In genomic region chr5:73378070-73378469, GRCh38 we compare ENCODE assay signal across 20 cellular contexts.
A peak's percentile ranks its signal among the peaks of the same experiment; 100 is the strongest.
DNase-seq lines count a peak whose midpoint lies in the region; ATAC-seq, FAIRE-seq and TF ChIP-seq lines count a peak whose summit lies in the region.
"Had no signal": no experiment of that assay in that cellular context is flagged by ENCODE, and none has a peak within 500 bp of the region (broad histone marks: within the 10 kb centered on the region; RNA-seq: fewer than 3 reads in every experiment).

No MANE protein-coding gene starts in this region.

- H3K36me3 ChIP-seq in keratinocyte (ENCODE audit: control insufficient read depth in 2 of 2, extremely low read depth in 1 of 2, insufficient read depth in 2 of 2, low read length in 2 of 2) (no peaks in the 10 kb centered on the region), ascending aorta (no peaks in the 10 kb centered on the region), tibial artery (no peaks in the 10 kb centered on the region)
- H3K36me3 ChIP-seq: gastrocnemius medialis, neutrophil, transverse colon had no signal

- TF ChIP-seq CTCF in keratinocyte (optimal IDR thresholded peaks at IDR 0.05 in 1 of 3, IDR thresholded peaks at IDR 0.05 in 1 of 3, conservative IDR thresholded peaks at IDR 0.05 in 1 of 3; ENCODE audit: extremely low read depth in 1 of 3, insufficient read depth in 2 of 3, low read length in 3 of 3) (no peak), ascending aorta (IDR thresholded peaks at IDR 0.05) (no peak), tibial artery (IDR thresholded peaks at IDR 0.05) (no peak)

- H3K4me1 ChIP-seq in keratinocyte (ENCODE audit: control insufficient read depth, extremely low read depth, insufficient read depth, low read length) (peaks cover 34% of the 10 kb centered on the region), ascending aorta (no peaks in the 10 kb centered on the region), tibial artery (peaks cover 0 to 11% (median 9%) of the 10 kb centered on the region in 4 donors)

- H3K27me3 ChIP-seq in keratinocyte (ENCODE audit: control insufficient read depth, extremely low read depth, insufficient read depth, low read length): peaks cover 11% of the 10 kb centered on the region
- H3K27me3 ChIP-seq in ascending aorta: no peaks in the 10 kb centered on the region
- H3K27me3 ChIP-seq in tibial artery: peaks cover 0 to 36% of the 10 kb centered on the region in 2 donors

- no peaks in the 10 kb centered on the region for H3K9me3 ChIP-seq in keratinocyte (ENCODE audit: control insufficient read depth, low read depth, low read length)
- H3K9me3 ChIP-seq in ascending aorta: no peaks in the 10 kb centered on the region
- H3K9me3 ChIP-seq in tibial artery: peaks cover 0 to 22% (median 0%) of the 10 kb centered on the region in 3 donors
- H3K9me3 ChIP-seq: gastrocnemius medialis, neutrophil, transverse colon had no signal

- peak overlapping the region; percentile 35 for H2AFZ ChIP-seq in keratinocyte (ENCODE audit: control insufficient read depth, low read length)

- H3K9me1 ChIP-seq in keratinocyte (ENCODE audit: control insufficient read depth, extremely low read depth, insufficient read depth, low read length): no peaks in the 10 kb centered on the region

- peak; percentile 14 for DNase-seq in A172 (ENCODE audit: low spot score)
- peak; percentile 72 for DNase-seq in H4 (ENCODE audit: low spot score)
- peak; percentile 72 for DNase-seq in NCI-H69 (lab: John Stamatoyannopoulos, UW)
- no peak for DNase-seq in keratinocyte (ENCODE audit: low read depth, low spot score)
- DNase-seq in ascending aorta (ENCODE audit: low spot score in 2 of 2): no peak
- DNase-seq in AG08395 (ENCODE audit: low spot score): no peak
- DNase-seq in tibial artery: no peak
- DNase-seq: activated B cell treated with CpG ODN at 0.5 μM for 24 hours; body of pancreas; CD8-positive, alpha-beta memory T cell; gastrocnemius medialis; KG1; NCI-H1105; NCI-H446; SIG-M5; stimulated activated naive CD4-positive, alpha-beta T cell; T-helper 2 cell; transverse colon had no signal

- H4K20me1 ChIP-seq in keratinocyte (ENCODE audit: control insufficient read depth, extremely low read depth, insufficient read depth, low read length): no peaks in the 10 kb centered on the region

- peak; percentile 9 for FAIRE-seq in keratinocyte (lab: Jason Lieb, UNC)

- no peak overlapping the region for H3K4me3 ChIP-seq in keratinocyte (ENCODE audit: control insufficient read depth in 2 of 3, extremely low read depth in 1 of 3, insufficient read depth in 2 of 3, low read depth in 1 of 3, low read length in 3 of 3)
- H3K4me3 ChIP-seq in ascending aorta: no peak overlapping the region
- no peak overlapping the region for H3K4me3 ChIP-seq in tibial artery
- H3K4me3 ChIP-seq: body of pancreas, gastrocnemius medialis, transverse colon had no signal

- dilution Hi-C loops in keratinocyte (cut with MboI; ENCODE audit: extremely low pct_ligation_motif_present, low sequenced_read_pairs): no loop called here

- H3K79me2 ChIP-seq in keratinocyte (ENCODE audit: control insufficient read depth, insufficient read depth, low read length): no peaks in the 10 kb centered on the region

- intact Hi-C loops in ascending aorta (cut with DNase I) (no loop called here), tibial artery (cut with DNase I; ENCODE audit: low total_unique reads) (no loop called here)

- H3K9ac ChIP-seq in keratinocyte (ENCODE audit: control insufficient read depth, extremely low read depth, insufficient read depth, low read length): no peak overlapping the region

- H3K27ac ChIP-seq in keratinocyte (ENCODE audit: control insufficient read depth, insufficient read depth, low read length) (no peak overlapping the region), ascending aorta (no peak overlapping the region), tibial artery (no peak overlapping the region)
- H3K27ac ChIP-seq: body of pancreas, gastrocnemius medialis, neutrophil, transverse colon had no signal

- no peak for ATAC-seq in GM18517 (IDR thresholded peaks at IDR 0.05; ENCODE audit: unreplicated experiment)
- ATAC-seq: body of pancreas, gastrocnemius medialis had no signal

- H3K4me2 ChIP-seq in keratinocyte (ENCODE audit: control insufficient read depth, extremely low read depth, insufficient read depth, low read depth, low read length): no peak overlapping the region

Comparison
In these comparisons a context has a peak if more than half of its experiments do, and no peak if none do; other contexts are left out.
1. DNase-seq: peak in A172 (single experiment), H4 (single experiment) and NCI-H69 (single experiment); none in keratinocyte (single experiment), ascending aorta (0 of 2), AG08395 (single experiment) and tibial artery (0 of 2).